29 cellular contexts compared by ENCODE assay signal in the genomic region with DNA sequence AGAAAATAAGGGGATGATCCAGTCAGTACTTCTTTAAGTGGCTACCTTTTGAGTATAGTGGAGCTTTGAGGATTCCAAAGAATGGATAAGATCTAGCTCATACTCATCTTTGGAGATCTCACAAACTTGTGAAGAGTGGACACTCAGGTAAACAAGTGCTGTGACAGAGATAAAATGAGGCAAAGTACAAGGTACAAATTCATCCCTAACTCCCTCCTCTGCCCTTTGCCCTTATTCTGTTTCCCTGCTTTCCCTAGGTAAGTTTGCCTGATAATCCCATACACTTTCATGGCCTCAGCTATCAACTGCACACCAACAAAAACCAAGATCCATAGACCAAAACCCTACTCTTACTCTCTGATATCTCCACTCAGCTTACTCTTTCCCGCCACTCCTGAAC.
"Had no signal": no experiment of that assay in that cellular context is flagged by ENCODE, and none has a peak within 500 bp of the region (broad histone marks: within the 10 kb centered on the region; RNA-seq: fewer than 3 reads in every experiment).

No MANE protein-coding gene starts in this region.

- FAIRE-seq: urothelium cell line had no signal

- H3K27me3 Mint-ChIP-seq: progenitor cell of endocrine pancreas had no signal

- H3K9ac ChIP-seq: parathyroid adenoma had no signal

- H3K4me3 ChIP-seq: ovary, psoas muscle, skin epidermis, stomach, thoracic aorta, thyroid gland, tibial nerve, upper lobe of left lung, vagina had no signal

- H3K4me1 Mint-ChIP-seq: naive thymus-derived CD8-positive, alpha-beta T cell; nephron progenitor cell; neural crest cell; stimulated activated effector memory CD8-positive, alpha-beta T cell treated with anti-CD3 and anti-CD28 coated beads, Interleukin-12 subunit alpha, Interleukin-12 subunit beta, amount 100 ng/mL, for 72 hours; stimulated activated naive B cell treated with anti-CD40 and anti-IgM and Interleukin-4, amounts not matched to agents 10 μg/mL and 1 μg/mL and 100 μg/mL, for 72 hours had no signal

- DNase-seq: naive thymus-derived CD8-positive, alpha-beta T cell; nephron progenitor cell; nucleus accumbens; ovary; posterior cingulate gyrus; psoas muscle; right cardiac atrium; stimulated activated CD4-positive, alpha-beta T cell treated with anti-CD3 and anti-CD28 coated beads, Interleukin-15, amount 100 ng/mL, for 24 hours; stimulated activated CD4-positive, alpha-beta T cell treated with anti-CD3 and anti-CD28 coated beads, Interleukin-2, amount 100 ng/mL, for 24 hours; stimulated activated CD4-positive, alpha-beta T cell treated with anti-CD3 and anti-CD28 coated beads, Interleukin-2, amount 100 ng/mL, for 48 hours; stimulated activated CD4-positive, alpha-beta T cell treated with anti-CD3 and anti-CD28 coated beads, Interleukin-4, amount 100 ng/mL, for 24 hours; stimulated activated naive B cell treated with anti-CD40 and anti-IgM and Interleukin-4, amounts not matched to agents 10 μg/mL and 1 μg/mL and 100 μg/mL, for 72 hours; stimulated activated naive CD4-positive, alpha-beta T cell treated with Interleukin-2 at 50 U/mL for 16 hours; stomach; thyroid gland; upper lobe of left lung had no signal

- H3K9me3 Mint-ChIP-seq: naive thymus-derived CD8-positive, alpha-beta T cell; natural killer cell treated with Interleukin-12 subunit alpha and Interleukin-12 subunit beta and Interleukin-15 and Interleukin-18, amount 100 ng/mL, for 72 hours; nephron progenitor cell; neural crest cell; stimulated activated effector memory CD8-positive, alpha-beta T cell treated with anti-CD3 and anti-CD28 coated beads, Interleukin-12 subunit alpha, Interleukin-12 subunit beta, amount 100 ng/mL, for 72 hours; stimulated activated naive CD8-positive, alpha-beta T cell treated with anti-CD3 and anti-CD28 coated beads, Interleukin-15, Interleukin-2, amounts not matched to agents 100 ng/mL and 50 ng/mL, for 24 hours had no signal

- H2AFZ ChIP-seq: parathyroid adenoma had no signal

- H3K36me3 Mint-ChIP-seq: natural killer cell treated with Interleukin-12 subunit alpha and Interleukin-12 subunit beta and Interleukin-15 and Interleukin-18, amount 100 ng/mL, for 72 hours; stimulated activated effector memory CD8-positive, alpha-beta T cell treated with anti-CD3 and anti-CD28 coated beads, Interleukin-12 subunit alpha, Interleukin-12 subunit beta, amount 100 ng/mL, for 72 hours; stimulated activated naive B cell treated with anti-CD40 and anti-IgM and Interleukin-4, amounts not matched to agents 10 μg/mL and 1 μg/mL and 100 μg/mL, for 72 hours had no signal

- H3K27ac Mint-ChIP-seq: naive thymus-derived CD8-positive, alpha-beta T cell; natural killer cell treated with Interleukin-12 subunit alpha and Interleukin-12 subunit beta and Interleukin-15 and Interleukin-18, amount 100 ng/mL, for 72 hours; nephron progenitor cell; progenitor cell of endocrine pancreas; stimulated activated effector memory CD8-positive, alpha-beta T cell treated with anti-CD3 and anti-CD28 coated beads, Interleukin-12 subunit alpha, Interleukin-12 subunit beta, amount 100 ng/mL, for 72 hours; stimulated activated naive B cell treated with anti-CD40 and anti-IgM and Interleukin-4, amounts not matched to agents 10 μg/mL and 1 μg/mL and 100 μg/mL, for 72 hours; stimulated activated naive CD8-positive, alpha-beta T cell treated with anti-CD3 and anti-CD28 coated beads, Interleukin-15, Interleukin-2, amounts not matched to agents 100 ng/mL and 50 ng/mL, for 24 hours had no signal

- H3K27ac ChIP-seq: neutrophil, ovary, parathyroid adenoma, psoas muscle, skin epidermis, stomach, thoracic aorta, thyroid gland, tibial nerve, upper lobe of left lung, vagina had no signal

- H3K27me3 ChIP-seq: neutrophil, stomach, thyroid gland, tibial nerve, upper lobe of left lung, vagina had no signal

- H3K4me3 Mint-ChIP-seq: naive thymus-derived CD8-positive, alpha-beta T cell; natural killer cell treated with Interleukin-12 subunit alpha and Interleukin-12 subunit beta and Interleukin-15 and Interleukin-18, amount 100 ng/mL, for 72 hours; nephron progenitor cell; neural crest cell; stimulated activated effector memory CD8-positive, alpha-beta T cell treated with anti-CD3 and anti-CD28 coated beads, Interleukin-12 subunit alpha, Interleukin-12 subunit beta, amount 100 ng/mL, for 72 hours; stimulated activated naive B cell treated with anti-CD40 and anti-IgM and Interleukin-4, amounts not matched to agents 10 μg/mL and 1 μg/mL and 100 μg/mL, for 72 hours; stimulated activated naive CD8-positive, alpha-beta T cell treated with anti-CD3 and anti-CD28 coated beads, Interleukin-15, Interleukin-2, amounts not matched to agents 100 ng/mL and 50 ng/mL, for 24 hours had no signal

- H3K9me3 ChIP-seq: neutrophil, ovary, psoas muscle, stomach, thoracic aorta, thyroid gland, tibial nerve, upper lobe of left lung, vagina had no signal

- ATAC-seq: naive thymus-derived CD8-positive, alpha-beta T cell; natural killer cell treated with Interleukin-12 subunit alpha and Interleukin-12 subunit beta and Interleukin-15 and Interleukin-18, amount 100 ng/mL, for 72 hours; psoas muscle; right cardiac atrium; sciatic nerve; stimulated activated effector memory CD8-positive, alpha-beta T cell treated with anti-CD3 and anti-CD28 coated beads, Interleukin-12 subunit alpha, Interleukin-12 subunit beta, amount 100 ng/mL, for 72 hours; stimulated activated naive B cell treated with anti-CD40 and anti-IgM and Interleukin-4, amounts not matched to agents 10 μg/mL and 1 μg/mL and 100 μg/mL, for 72 hours had no signal

- H3K4me1 ChIP-seq: parathyroid adenoma, psoas muscle, thyroid gland, tibial nerve, upper lobe of left lung, vagina had no signal

- H3K36me3 ChIP-seq: neutrophil, ovary, stomach, thoracic aorta, thyroid gland, tibial nerve, upper lobe of left lung, vagina had no signal

- H3K79me2 ChIP-seq: parathyroid adenoma had no signal
